Comparison of ENCODE assay signal across 7 cellular contexts in the genomic region with DNA sequence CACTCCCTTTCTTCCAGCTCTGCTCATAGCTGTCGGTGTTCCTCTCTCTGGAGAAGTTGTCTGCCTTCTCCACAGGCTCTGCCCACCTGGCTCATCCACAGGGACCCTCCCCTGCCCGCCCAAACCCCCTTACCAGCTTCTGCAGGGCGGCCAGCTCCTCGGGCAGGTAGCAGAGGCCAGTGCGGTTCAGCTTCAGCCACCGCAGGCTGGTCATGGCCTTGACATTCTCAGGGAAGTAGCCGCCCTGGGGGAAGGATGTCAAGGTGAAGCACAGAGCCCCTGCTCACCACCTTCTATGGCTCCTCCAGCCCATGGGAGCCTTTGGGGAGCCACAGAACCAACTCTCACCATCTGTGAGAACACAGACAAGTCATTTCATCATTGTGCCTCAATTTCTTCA. TPM values are rescaled to one million over a fixed set of nuclear protein-coding genes. Genes with fewer than 3 reads are reported as not detected.
DNase-seq lines count a peak whose midpoint lies in the region; ATAC-seq and TF ChIP-seq lines count a peak whose summit lies in the region.
"Had no signal": no experiment of that assay in that cellular context is flagged by ENCODE, and none has a peak within 500 bp of the region (broad histone marks: within the 10 kb centered on the region; RNA-seq: fewer than 3 reads in every experiment).

No MANE protein-coding gene starts in this region.

- ATAC-seq in body of pancreas (no peak), GM21367 (IDR thresholded peaks at IDR 0.05; ENCODE audit: unreplicated experiment) (no peak), HG03342 (IDR thresholded peaks at IDR 0.05; ENCODE audit: unreplicated experiment) (no peak), foreskin keratinocyte (no peak)

- H3K9me3 Mint-ChIP-seq in osteocyte (ENCODE audit: unreplicated experiment) = no peaks in the 10 kb centered on the region

- peak overlapping the region; percentile 94 for H3K4me3 Mint-ChIP-seq in osteocyte (ENCODE audit: unreplicated experiment)

- H3K27ac ChIP-seq in HUES6 (ENCODE audit: low read depth, low read length) = no peak overlapping the region
- H3K27ac ChIP-seq in body of pancreas = peak overlapping the region; percentile 89 to 99 (median 97)
- H3K27ac ChIP-seq in foreskin keratinocyte = no peak overlapping the region

- H3K36me3 ChIP-seq in HUES6 (ENCODE audit: control insufficient read depth, insufficient read depth, low read length) (peaks cover 51% of the 10 kb centered on the region), body of pancreas (replicated peaks in 1 of 2; ENCODE audit: insufficient read depth in 1 of 2, low read depth in 2 of 2) (peaks cover 14 to 26% of the 10 kb centered on the region in 2 donors)

- H3K4me3 ChIP-seq in HUES6 (ENCODE audit: low read depth, low read length) (peak overlapping the region; percentile 85), body of pancreas (no peak overlapping the region)

- intact Hi-C loops in body of pancreas (cut with DNase I) = no loop called here

- H3K27me3 ChIP-seq in HUES6 (ENCODE audit: control insufficient read depth, insufficient read depth, low read length) (no peaks in the 10 kb centered on the region), body of pancreas (no peaks in the 10 kb centered on the region), foreskin keratinocyte (no peaks in the 10 kb centered on the region)

- no peak for DNase-seq in body of pancreas
- no peak for DNase-seq in osteocyte (ENCODE audit: extremely low spot score, unreplicated experiment)
- no peak for DNase-seq in foreskin keratinocyte
- DNase-seq: T1000 had no signal

- H3K4me1 ChIP-seq in HUES6 (ENCODE audit: control insufficient read depth, insufficient read depth, low read length) (peaks cover 23% of the 10 kb centered on the region), body of pancreas (peaks cover 37% of the 10 kb centered on the region), foreskin keratinocyte (peaks cover 14% of the 10 kb centered on the region)

- peak overlapping the region; percentile 89 for H3K27ac Mint-ChIP-seq in osteocyte (ENCODE audit: unreplicated experiment)

- peaks cover 28% of the 10 kb centered on the region for H3K4me1 Mint-ChIP-seq in osteocyte (ENCODE audit: unreplicated experiment)

- no peaks in the 10 kb centered on the region for H3K27me3 Mint-ChIP-seq in osteocyte (ENCODE audit: unreplicated experiment)

- H3K9me3 ChIP-seq in HUES6 (ENCODE audit: control insufficient read depth, insufficient read depth, low read depth, low read length) (no peaks in the 10 kb centered on the region), body of pancreas (no peaks in the 10 kb centered on the region)

- TF ChIP-seq POLR2A in body of pancreas (IDR thresholded peaks at IDR 0.05) = no peak

- peaks cover 6% of the 10 kb centered on the region for H3K36me3 Mint-ChIP-seq in osteocyte (ENCODE audit: unreplicated experiment)

- WGBS in body of pancreas, 2 donors = 26 to 61% methylated on average over 4 to 6 of the region's 7 CpGs

- TF ChIP-seq CTCF in body of pancreas (IDR thresholded peaks at IDR 0.05) = no peak
- TF ChIP-seq CTCF in osteocyte (IDR thresholded peaks at IDR 0.05) = no peak
- no peak for TF ChIP-seq CTCF in foreskin keratinocyte (conservative IDR thresholded peaks at IDR 0.05)

- peak overlapping the region; percentile 87 for H3K9ac ChIP-seq in HUES6 (ENCODE audit: low read length)

RNA-seq across cellular contexts. Expression of a gene that starts 1.8 kb away (rescaled TPM):
- total RNA-seq in body of pancreas (100 to 1,000 TPM; 154 to 173 TPM), osteocyte (212 and 214 TPM in 2 replicates), foreskin keratinocyte (494 and 606 TPM in 2 replicates)
- polyA plus RNA-seq in foreskin keratinocyte = 551 and 619 TPM in 2 replicates

RNA-seq across cellular contexts. Expression of a gene that starts 3.7 kb away (rescaled TPM):
- total RNA-seq in body of pancreas = 10 to 100 TPM; 16.2 to 21.8 TPM
- 10.8 and 15.3 TPM in 2 replicates for total RNA-seq in osteocyte
- total RNA-seq in foreskin keratinocyte = 14.7 and 14.9 TPM in 2 replicates
- 11.0 and 12.8 TPM in 2 replicates for polyA plus RNA-seq in foreskin keratinocyte

RNA-seq across cellular contexts. Expression of a gene that starts 31.3 kb away (rescaled TPM):
- total RNA-seq in body of pancreas (10 to 100 TPM in 1 of 2 donors, 1 to 10 TPM in 1; 6.6 to 11.4 TPM), osteocyte (43.7 and 45.0 TPM in 2 replicates), foreskin keratinocyte (32.8 and 33.6 TPM in 2 replicates)
- 16.7 and 17.8 TPM in 2 replicates for polyA plus RNA-seq in foreskin keratinocyte

RNA-seq across cellular contexts. Expression of a gene that starts 58.0 kb away (rescaled TPM):
- 10 to 100 TPM; 13.2 to 22.3 TPM for total RNA-seq in body of pancreas
- 41.5 and 44.8 TPM in 2 replicates for total RNA-seq in osteocyte
- total RNA-seq in foreskin keratinocyte = 24.2 and 27.4 TPM in 2 replicates
- 11.3 and 12.6 TPM in 2 replicates for polyA plus RNA-seq in foreskin keratinocyte

RNA-seq across cellular contexts. Expression of a gene that starts 58.3 kb away (rescaled TPM):
- total RNA-seq in body of pancreas = 1 to 10 TPM; 7.9 to 9.1 TPM
- 19.8 and 21.2 TPM in 2 replicates for total RNA-seq in osteocyte
- total RNA-seq in foreskin keratinocyte = 14.0 and 15.5 TPM in 2 replicates
- polyA plus RNA-seq in foreskin keratinocyte = 2.5 and 2.7 TPM in 2 replicates

Comparison
In these comparisons a context has a peak if more than half of its experiments do, and no peak if none do; other contexts are left out.
1. H3K27ac ChIP-seq: peak in body of pancreas (4 of 4); none in HUES6 (single experiment) and foreskin keratinocyte (single experiment).